ENCODE assay signal across 10 cellular contexts in genomic region chr9:37197158-37198033, GRCh38.
A peak's percentile ranks its signal among the peaks of the same experiment; 100 is the strongest.
DNase-seq lines count a peak whose midpoint lies in the region; ATAC-seq, FAIRE-seq and TF ChIP-seq lines count a peak whose summit lies in the region.
"Had no signal": no experiment of that assay in that cellular context is flagged by ENCODE, and none has a peak within 500 bp of the region (broad histone marks: within the 10 kb centered on the region; RNA-seq: fewer than 3 reads in every experiment).

No MANE protein-coding gene starts in this region.

- no peak overlapping the region for H3K4me3 Mint-ChIP-seq in nephron progenitor cell

- peak; percentile 47 for ATAC-seq in HG02610 (IDR thresholded peaks at IDR 0.05; ENCODE audit: unreplicated experiment)

- H3K4me2 ChIP-seq in endothelial cell of umbilical vein (ENCODE audit: insufficient read depth, low read length), result peak overlapping the region; percentile 57

- H2AFZ ChIP-seq in endothelial cell of umbilical vein (ENCODE audit: low read depth, low read length), result no peak overlapping the region

- H3K36me3 ChIP-seq in endothelial cell of umbilical vein (ENCODE audit: control insufficient read depth in 2 of 2, extremely low read depth in 1 of 2, insufficient read depth in 2 of 2, low read length in 2 of 2), result no peaks in the 10 kb centered on the region

- TF ChIP-seq POLR2A in endothelial cell of umbilical vein (IDR thresholded peaks at IDR 0.05; ENCODE audit: low read depth, low read length), result no peak

- no peak overlapping the region for H3K27ac Mint-ChIP-seq in nephron progenitor cell

- DNase-seq in GM13977 (ENCODE audit: low spot score) (peak; percentile 22), NOMO-1 (lab: John Stamatoyannopoulos, UW; ENCODE audit: unreplicated experiment in 2 of 2) (peak; percentile 26 to 75), endothelial cell of umbilical vein (ENCODE audit: low read depth, low spot score) (peak; percentile 82), NCI-H345 treated with DMSO at 0.1 percent for 48 hours (lab: John Stamatoyannopoulos, UW; ENCODE audit: unreplicated experiment) (no peak), medulla oblongata (ENCODE audit: extremely low spot score) (no peak), nephron progenitor cell (no peak), NCI-H1092 (lab: John Stamatoyannopoulos, UW) (no peak)

- dilution Hi-C loops in endothelial cell of umbilical vein (cut with MboI; ENCODE audit: extremely low pct_ligation_motif_present, low sequenced_read_pairs), result no loop called here

- POLR2A ChIA-PET in endothelial cell of umbilical vein (lab: Charles Lee), result no interaction called here

- peaks cover 14% of the 10 kb centered on the region for H3K36me3 Mint-ChIP-seq in nephron progenitor cell (ENCODE audit: low read depth)

- no peaks in the 10 kb centered on the region for H3K9me3 Mint-ChIP-seq in nephron progenitor cell

- in situ Hi-C loops in GM13977 (cut with MboI; ENCODE audit: low pct_unique_long_range_greater_than_20kb, low sequenced_read_pairs, unreplicated experiment), result no loop called here

- no peaks in the 10 kb centered on the region for H3K79me2 ChIP-seq in endothelial cell of umbilical vein (ENCODE audit: control insufficient read depth, insufficient read depth, low read length)

- H3K9ac ChIP-seq in endothelial cell of umbilical vein (replicated peaks; ENCODE audit: extremely low read depth, insufficient read depth, low read length), result no peak overlapping the region

- H3K4me1 ChIP-seq in endothelial cell of umbilical vein (ENCODE audit: control insufficient read depth, extremely low read depth, insufficient read depth, low read length), result peaks cover 27% of the 10 kb centered on the region

- H3K27me3 Mint-ChIP-seq in nephron progenitor cell (ENCODE audit: low read depth, poor library complexity), result no peaks in the 10 kb centered on the region

- BruUV-seq in endothelial cell of umbilical vein (replicated peaks; lab: Mats Ljungman, UMichigan), result no TSS peak

- peak overlapping the region; percentile 19 for H3K27ac ChIP-seq in endothelial cell of umbilical vein (ENCODE audit: insufficient read depth, low read depth, low read length)
- H3K27ac ChIP-seq: SK-N-MC had no signal

- H3K4me3 ChIP-seq in endothelial cell of umbilical vein (replicated peaks in 1 of 3; ENCODE audit: insufficient read depth in 1 of 3, low read depth in 1 of 3, low read length in 3 of 3), result no peak overlapping the region
- H3K4me3 ChIP-seq: lung, SK-N-MC had no signal

- H3K4me1 Mint-ChIP-seq in nephron progenitor cell, result peaks cover 11% of the 10 kb centered on the region

- H4K20me1 ChIP-seq in endothelial cell of umbilical vein (replicated peaks; ENCODE audit: control insufficient read depth, extremely low read depth, insufficient read depth, low read length), result no peaks in the 10 kb centered on the region

- CTCF ChIA-PET in endothelial cell of umbilical vein (lab: Charles Lee), result interaction anchor here (1.0 to 1.6 kb wide), 7 partner anchors 8 to 100 kb away, joined by 3 to 7 read pairs (median 3); partner anchors contain the start of gene ZCCHC7

- no peaks in the 10 kb centered on the region for H3K27me3 ChIP-seq in endothelial cell of umbilical vein (ENCODE audit: control insufficient read depth in 2 of 2, insufficient read depth in 2 of 2, low read length in 2 of 2)

- no peak for FAIRE-seq in endothelial cell of umbilical vein (lab: Jason Lieb, UNC)

- no peaks in the 10 kb centered on the region for H3K9me3 ChIP-seq in endothelial cell of umbilical vein (replicated peaks; ENCODE audit: control insufficient read depth, insufficient read depth, low read length)

- intact Hi-C loops in endothelial cell of umbilical vein (cut with micrococcal nuclease), result no loop called here

- no peaks in the 10 kb centered on the region for H3K9me1 ChIP-seq in endothelial cell of umbilical vein (replicated peaks; ENCODE audit: control insufficient read depth, extremely low read depth, insufficient read depth, low read length)

- no peak for TF ChIP-seq CTCF in GM13977 (IDR thresholded peaks at IDR 0.05; ENCODE audit: extremely low read depth, insufficient read depth, missing control alignments)
- TF ChIP-seq CTCF in endothelial cell of umbilical vein (IDR thresholded peaks at IDR 0.05; ENCODE audit: extremely low read depth in 1 of 2, insufficient read depth in 1 of 2, low read depth in 1 of 2, low read length in 2 of 2), result no peak
- no peak for TF ChIP-seq CTCF in nephron progenitor cell (IDR thresholded peaks at IDR 0.05)

TF ChIP-seq in endothelial cell of umbilical vein, 7 proteins besides CTCF, POLR2A, EP300 and RAD21:
- no peak for TF ChIP-seq GATA2 (IDR thresholded peaks at IDR 0.05; ENCODE audit: insufficient read depth, insufficient read length, low read depth, low read length)
- TF ChIP-seq JUN (IDR thresholded peaks at IDR 0.05; ENCODE audit: borderline replicate concordance, insufficient read depth, insufficient read length, low read depth), result no peak

Comparison
In these comparisons a context has a peak if more than half of its experiments do, and no peak if none do; other contexts are left out.
1. DNase-seq: peak in GM13977 (single experiment), NOMO-1 (2 of 2) and endothelial cell of umbilical vein (single experiment); none in NCI-H345 treated with DMSO at 0.1 percent for 48 hours (single experiment), medulla oblongata (single experiment), nephron progenitor cell (single experiment) and NCI-H1092 (single experiment).